ENCODE assay signal across 26 cellular contexts in the genomic region with DNA sequence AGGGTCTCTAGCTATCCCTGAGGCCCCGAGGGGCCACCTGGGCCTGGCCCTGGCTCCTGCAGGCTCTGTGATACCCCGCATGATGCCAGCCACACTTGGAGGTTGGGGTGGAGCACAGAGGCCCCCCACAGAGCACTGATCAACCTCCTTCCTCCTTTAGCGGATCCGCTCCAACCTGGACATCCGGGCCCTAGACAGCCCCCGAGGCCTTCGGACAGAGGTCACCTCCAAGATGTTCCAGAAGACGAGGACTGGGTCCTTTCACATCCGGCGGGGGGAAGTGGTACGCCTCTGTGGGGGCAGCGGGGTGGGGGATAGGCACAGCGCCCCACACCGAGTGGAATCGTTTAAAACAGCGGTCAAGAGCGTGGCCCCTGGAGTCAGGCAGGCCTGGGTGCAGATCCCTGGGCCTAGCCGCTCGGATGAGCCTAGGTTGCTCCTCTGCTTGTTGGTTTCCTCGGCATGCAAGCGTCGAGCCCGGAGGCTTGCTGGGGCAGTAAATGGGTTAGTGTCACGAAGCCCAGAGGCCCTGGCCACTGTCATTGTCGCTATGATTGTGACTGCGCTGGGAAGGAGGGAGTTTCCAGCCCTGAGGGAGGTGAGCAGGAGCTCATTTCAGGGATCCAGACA.
"Had no signal": no experiment of that assay in that cellular context is flagged by ENCODE, and none has a peak within 500 bp of the region (broad histone marks: within the 10 kb centered on the region; RNA-seq: fewer than 3 reads in every experiment).

No MANE protein-coding gene starts in this region.

- H3K4me3 ChIP-seq: esophagus muscularis mucosa, heart right ventricle, left ventricle myocardium inferior, lung, pancreas, prostate gland, stomach, thyroid gland had no signal

- H3K27ac ChIP-seq: esophagus muscularis mucosa, foreskin keratinocyte, heart right ventricle, left ventricle myocardium inferior, pancreas, prostate gland, stomach, thyroid gland had no signal

- H3K4me3 Mint-ChIP-seq: activated CD4-positive, alpha-beta memory T cell treated with anti-CD3 and anti-CD28 coated beads for 36 hours; activated CD4-positive, alpha-beta T cell treated with anti-CD3 and anti-CD28 coated beads, Interleukin-2, amount 10 ng/mL, durations not matched to agents 24 days and 14 days; activated naive CD4-positive, alpha-beta T cell treated with anti-CD3 and anti-CD28 coated beads, Interleukin-2, amount 10 ng/mL, durations not matched to agents 7 days and 5 days; activated naive CD8-positive, alpha-beta T cell treated with anti-CD3 and anti-CD28 coated beads, Interleukin-2, amount 10 ng/mL, durations not matched to agents 7 days and 5 days; naive B cell; nephron progenitor cell; stimulated activated naive B cell treated with anti-CD40 and anti-IgM and Interleukin-4, amounts not matched to agents 10 μg/mL and 1 μg/mL and 100 μg/mL, for 72 hours had no signal

- H3K27ac Mint-ChIP-seq: activated CD4-positive, alpha-beta memory T cell treated with anti-CD3 and anti-CD28 coated beads for 36 hours; activated CD4-positive, alpha-beta T cell treated with anti-CD3 and anti-CD28 coated beads, Interleukin-2, amount 10 ng/mL, durations not matched to agents 24 days and 14 days; activated naive CD4-positive, alpha-beta T cell treated with anti-CD3 and anti-CD28 coated beads, Interleukin-2, amount 10 ng/mL, durations not matched to agents 7 days and 5 days; activated naive CD8-positive, alpha-beta T cell treated with anti-CD3 and anti-CD28 coated beads, Interleukin-2, amount 10 ng/mL, durations not matched to agents 7 days and 5 days; naive B cell; nephron progenitor cell; stimulated activated naive B cell treated with anti-CD40 and anti-IgM and Interleukin-4, amounts not matched to agents 10 μg/mL and 1 μg/mL and 100 μg/mL, for 72 hours had no signal

- H3K9me3 ChIP-seq: esophagus muscularis mucosa, heart right ventricle, left ventricle myocardium inferior, pancreas, prostate gland, stomach, thyroid gland had no signal

- H3K4me1 ChIP-seq: foreskin keratinocyte, left ventricle myocardium inferior, pancreas, prostate gland, thyroid gland had no signal

- H3K27me3 Mint-ChIP-seq: activated CD4-positive, alpha-beta memory T cell treated with anti-CD3 and anti-CD28 coated beads for 36 hours; activated CD4-positive, alpha-beta T cell treated with anti-CD3 and anti-CD28 coated beads, Interleukin-2, amount 10 ng/mL, durations not matched to agents 24 days and 14 days; activated naive CD8-positive, alpha-beta T cell treated with anti-CD3 and anti-CD28 coated beads, Interleukin-2, amount 10 ng/mL, durations not matched to agents 7 days and 5 days; naive B cell had no signal

- H3K9me3 Mint-ChIP-seq: activated CD4-positive, alpha-beta memory T cell treated with anti-CD3 and anti-CD28 coated beads for 36 hours; activated CD4-positive, alpha-beta T cell treated with anti-CD3 and anti-CD28 coated beads, Interleukin-2, amount 10 ng/mL, durations not matched to agents 24 days and 14 days; activated naive CD4-positive, alpha-beta T cell treated with anti-CD3 and anti-CD28 coated beads, Interleukin-2, amount 10 ng/mL, durations not matched to agents 7 days and 5 days; activated naive CD8-positive, alpha-beta T cell treated with anti-CD3 and anti-CD28 coated beads, Interleukin-2, amount 10 ng/mL, durations not matched to agents 7 days and 5 days; nephron progenitor cell; stimulated activated naive B cell treated with anti-CD40 and anti-IgM and Interleukin-4, amounts not matched to agents 10 μg/mL and 1 μg/mL and 100 μg/mL, for 72 hours had no signal

- H3K27me3 ChIP-seq: esophagus muscularis mucosa, foreskin keratinocyte, heart right ventricle, pancreas, stomach, thyroid gland had no signal

- H3K36me3 Mint-ChIP-seq: activated CD4-positive, alpha-beta memory T cell treated with anti-CD3 and anti-CD28 coated beads for 36 hours; activated naive CD4-positive, alpha-beta T cell treated with anti-CD3 and anti-CD28 coated beads, Interleukin-2, amount 10 ng/mL, durations not matched to agents 7 days and 5 days; activated naive CD8-positive, alpha-beta T cell treated with anti-CD3 and anti-CD28 coated beads, Interleukin-2, amount 10 ng/mL, durations not matched to agents 7 days and 5 days; naive B cell; stimulated activated naive B cell treated with anti-CD40 and anti-IgM and Interleukin-4, amounts not matched to agents 10 μg/mL and 1 μg/mL and 100 μg/mL, for 72 hours had no signal

- ATAC-seq: foreskin keratinocyte; pancreas; stimulated activated naive B cell treated with anti-CD40 and anti-IgM and Interleukin-4, amounts not matched to agents 10 μg/mL and 1 μg/mL and 100 μg/mL, for 72 hours had no signal

- DNase-seq: activated CD4-positive, alpha-beta memory T cell treated with anti-CD3 and anti-CD28 coated beads for 36 hours; activated CD4-positive, alpha-beta T cell treated with anti-CD3 and anti-CD28 coated beads, Interleukin-2, amount 10 ng/mL, durations not matched to agents 24 days and 14 days; activated CD4-positive, CD25-positive, alpha-beta regulatory T cell treated with anti-CD3 and anti-CD28 coated beads, Interleukin-2, amount 50 U/mL, for 72 hours; activated CD8-positive, alpha-beta memory T cell treated with anti-CD3 and anti-CD28 coated beads, Interleukin-2, amount 50 U/mL, for 4 hours; activated gamma-delta T cell; activated naive CD4-positive, alpha-beta T cell treated with anti-CD3 and anti-CD28 coated beads, Interleukin-2, amount 10 ng/mL, durations not matched to agents 7 days and 5 days; activated naive CD8-positive, alpha-beta T cell treated with anti-CD3 and anti-CD28 coated beads, Interleukin-2, amount 10 ng/mL, durations not matched to agents 7 days and 5 days; activated T-cell treated with anti-CD3 and anti-CD28 coated beads, Interleukin-2, amount 50 U/mL, for 1 hour; amniotic stem cell; central memory CD4-positive, alpha-beta T cell; heart right ventricle; left ventricle myocardium inferior; naive B cell; nephron progenitor cell; retina; stimulated activated CD4-positive, alpha-beta T cell treated with anti-CD3 and anti-CD28 coated beads, Interleukin-15, amount 100 ng/mL, for 24 hours; stimulated activated CD4-positive, alpha-beta T cell treated with anti-CD3 and anti-CD28 coated beads, Interleukin-2, amount 100 ng/mL, for 24 hours; stimulated activated naive B cell treated with anti-CD40 and anti-IgM and Interleukin-4, amounts not matched to agents 10 μg/mL and 1 μg/mL and 100 μg/mL, for 72 hours; stomach; T-helper 2 cell; thyroid gland had no signal

- H3K4me1 Mint-ChIP-seq: nephron progenitor cell had no signal
